ENCODE assay signal across 8 cellular contexts in genomic region chr1:44405804-44406743, GRCh38. TPM values are rescaled to one million over a fixed set of nuclear protein-coding genes. Genes with fewer than 3 reads are reported as not detected.
DNase-seq lines count a peak whose midpoint lies in the region; ATAC-seq and TF ChIP-seq lines count a peak whose summit lies in the region.

No MANE protein-coding gene starts in this region.

- ATAC-seq in DND-41 (ENCODE audit: insufficient read depth, low read depth) (peak; percentile 49; the same call in 2 of the 3 replicates), GM21447 (IDR thresholded peaks at IDR 0.05; ENCODE audit: unreplicated experiment) (no peak), HG03342 (IDR thresholded peaks at IDR 0.05; ENCODE audit: unreplicated experiment) (no peak)
- ATAC-seq in activated naive CD8-positive, alpha-beta T cell treated with anti-CD3 and anti-CD28 coated beads, Interleukin-2, amount 50 U/mL, for 24 hours: peak; percentile 59

- no peaks in the 10 kb centered on the region for H3K36me3 ChIP-seq in DND-41 (ENCODE audit: insufficient read depth, low read length)
- H3K36me3 ChIP-seq in MM.1S (replicated peaks; ENCODE audit: insufficient read depth, low read length): no peaks in the 10 kb centered on the region
- H3K36me3 ChIP-seq in BE2C: no peaks in the 10 kb centered on the region

- no peak overlapping the region for H3K27ac Mint-ChIP-seq in activated naive CD8-positive, alpha-beta T cell treated with anti-CD3 and anti-CD28 coated beads, Interleukin-2, amount 50 U/mL, for 24 hours

- H2AFZ ChIP-seq in DND-41 (ENCODE audit: low read depth, low read length) (no peak overlapping the region), MM.1S (ENCODE audit: low read length) (no peak overlapping the region)

- H3K4me3 ChIP-seq in DND-41 (ENCODE audit: low read depth in 1 of 2, low read length in 2 of 2): no peak overlapping the region
- peak overlapping the region; percentile 43; the same call in 1 of the 2 replicates for H3K4me3 ChIP-seq in MM.1S (ENCODE audit: low read length)
- peak overlapping the region; percentile 73 for H3K4me3 ChIP-seq in iPS-18c (ENCODE audit: insufficient read depth, low read depth, low read length)
- H3K4me3 ChIP-seq in BE2C (ENCODE audit: low read depth, low read length): no peak overlapping the region

- H3K27ac ChIP-seq in DND-41 (ENCODE audit: low read length) (no peak overlapping the region), MM.1S (ENCODE audit: low read length) (no peak overlapping the region)

- no peaks in the 10 kb centered on the region for H3F3A ChIP-seq in MM.1S (ENCODE audit: insufficient read depth, low read length)

- H3K4me2 ChIP-seq in DND-41 (ENCODE audit: insufficient read depth, low read length) (no peak overlapping the region), MM.1S (ENCODE audit: low read depth, low read length) (peak overlapping the region; percentile 75; the same call in 1 of the 2 replicates)

- no peaks in the 10 kb centered on the region for H3K9me3 ChIP-seq in DND-41 (ENCODE audit: insufficient read depth, low read length, severe bottlenecking)
- H3K9me3 ChIP-seq in MM.1S (replicated peaks; ENCODE audit: insufficient read depth, low read length): no peaks in the 10 kb centered on the region
- H3K9me3 ChIP-seq in iPS-18c (ENCODE audit: control insufficient read depth, insufficient read depth, low read length): no peaks in the 10 kb centered on the region
- H3K9me3 ChIP-seq in BE2C: no peaks in the 10 kb centered on the region

- no peaks in the 10 kb centered on the region for H3K9me3 Mint-ChIP-seq in activated naive CD8-positive, alpha-beta T cell treated with anti-CD3 and anti-CD28 coated beads, Interleukin-2, amount 50 U/mL, for 24 hours

- H3K4me1 ChIP-seq in DND-41 (ENCODE audit: insufficient read depth, low read length) (no peaks in the 10 kb centered on the region), MM.1S (ENCODE audit: low read length) (0 out of 2 replicates have a peak, but pooled peaks cover 4% of the 10 kb centered on the region), BE2C (no peaks in the 10 kb centered on the region)

- peaks cover 48% of the 10 kb centered on the region for H3K27me3 Mint-ChIP-seq in activated naive CD8-positive, alpha-beta T cell treated with anti-CD3 and anti-CD28 coated beads, Interleukin-2, amount 50 U/mL, for 24 hours

- H3K36me3 Mint-ChIP-seq in activated naive CD8-positive, alpha-beta T cell treated with anti-CD3 and anti-CD28 coated beads, Interleukin-2, amount 50 U/mL, for 24 hours (ENCODE audit: low read depth): no peaks in the 10 kb centered on the region

- H4K20me1 ChIP-seq in DND-41 (ENCODE audit: insufficient read depth, low read length) (no peaks in the 10 kb centered on the region), MM.1S (ENCODE audit: insufficient read depth, low read length) (no peaks in the 10 kb centered on the region; the same call in 1 of the 2 replicates)

- H3K4me1 Mint-ChIP-seq in activated naive CD8-positive, alpha-beta T cell treated with anti-CD3 and anti-CD28 coated beads, Interleukin-2, amount 50 U/mL, for 24 hours: peaks cover 36% of the 10 kb centered on the region

- TF ChIP-seq CTCF in DND-41 (IDR thresholded peaks at IDR 0.05; ENCODE audit: borderline replicate concordance, extremely low read depth, low read length, poor library complexity, severe bottlenecking) (no peak), MM.1S (IDR thresholded peaks at IDR 0.05; ENCODE audit: low read length) (no peak), BE2C (IDR thresholded peaks at IDR 0.05; ENCODE audit: low read depth, low read length) (no peak)

- H3K79me2 ChIP-seq in DND-41 (ENCODE audit: insufficient read depth, low read length): no peaks in the 10 kb centered on the region
- no peaks in the 10 kb centered on the region for H3K79me2 ChIP-seq in MM.1S (ENCODE audit: low read length)

- H3K9ac ChIP-seq in DND-41 (ENCODE audit: low read depth, low read length) (no peak overlapping the region), MM.1S (ENCODE audit: low read length) (no peak overlapping the region)

- DNase-seq in DND-41 (no peak), MM.1S (no peak), BE2C (no peak)
- DNase-seq in activated naive CD8-positive, alpha-beta T cell treated with anti-CD3 and anti-CD28 coated beads, Interleukin-2, amount 50 U/mL, for 24 hours: peak; percentile 33
- DNase-seq in stimulated activated CD4-positive, alpha-beta T cell treated with anti-CD3 and anti-CD28 coated beads, Interleukin-2, amount 100 ng/mL, for 24 hours: peak; percentile 29 to 31

- H3K9me2 ChIP-seq in MM.1S (replicated peaks; ENCODE audit: insufficient read depth, low read length): no peaks in the 10 kb centered on the region

- H3K27me3 ChIP-seq in DND-41 (ENCODE audit: insufficient read depth, low read length, poor library complexity) (peaks cover 67% of the 10 kb centered on the region), MM.1S (replicated peaks; ENCODE audit: insufficient read depth, low read length) (peaks cover 52% of the 10 kb centered on the region), BE2C (peaks cover 85% of the 10 kb centered on the region)

- peak overlapping the region; percentile 79 for H3K4me3 Mint-ChIP-seq in activated naive CD8-positive, alpha-beta T cell treated with anti-CD3 and anti-CD28 coated beads, Interleukin-2, amount 50 U/mL, for 24 hours

RNA-seq across cellular contexts. Expression of gene RNF220, which starts 1.0 kb away (rescaled TPM):
- 105 TPM for polyA plus RNA-seq in BE2C (2012; ENCODE audit: insufficient read depth, insufficient read length, low read depth)

RNA-seq across cellular contexts. Expression of gene ERI3, which starts 51.0 kb away (rescaled TPM):
- 63.5 TPM for polyA plus RNA-seq in BE2C (2012; ENCODE audit: insufficient read depth, insufficient read length, low read depth)

Comparison
In these comparisons a context has a peak if more than half of its experiments do, and no peak if none do; other contexts are left out.
1. ATAC-seq: peak in DND-41 (single experiment) and activated naive CD8-positive, alpha-beta T cell treated with anti-CD3 and anti-CD28 coated beads, Interleukin-2, amount 50 U/mL, for 24 hours (single experiment); none in GM21447 (single experiment) and HG03342 (single experiment).
2. DNase-seq: peak in activated naive CD8-positive, alpha-beta T cell treated with anti-CD3 and anti-CD28 coated beads, Interleukin-2, amount 50 U/mL, for 24 hours (single experiment) and stimulated activated CD4-positive, alpha-beta T cell treated with anti-CD3 and anti-CD28 coated beads, Interleukin-2, amount 100 ng/mL, for 24 hours (2 of 2); none in DND-41 (single experiment), MM.1S (single experiment) and BE2C (single experiment).
3. H3K4me3 ChIP-seq: peak in MM.1S (single experiment) and iPS-18c (single experiment); none in DND-41 (0 of 2) and BE2C (single experiment).